ENCODE assay signal across 7 cellular contexts in genomic region chr6:28141500-28142329, GRCh38.
A peak's percentile ranks its signal among the peaks of the same experiment; 100 is the strongest.
DNase-seq lines count a peak whose midpoint lies in the region; ATAC-seq and TF ChIP-seq lines count a peak whose summit lies in the region.

ZKSCAN8 (plus strand) TSS chr6:28141883; CDS start chr6:28148408, 6,525 bp downstream.

- peak; percentile 89 to 95 for DNase-seq in NCI-H2081 (lab: John Stamatoyannopoulos, UW)
- peak; percentile 59 for DNase-seq in T-helper 22 cell (ENCODE audit: low read depth)
- DNase-seq in astrocyte of the cerebellum (ENCODE audit: low read depth): peak; percentile 75
- DNase-seq in hepatic stellate cell (ENCODE audit: low spot score): peak; percentile 86

- no peak for TF ChIP-seq CTCF in astrocyte of the cerebellum (IDR thresholded peaks at IDR 0.05; ENCODE audit: low read depth, low read length, missing control alignments)

- in situ Hi-C loops in astrocyte of the cerebellum (cut with HindIII; ENCODE audit: low sequenced_read_pairs): loop anchor here (5.0 kb wide), 3 partner anchors 44 to 241 kb away; no protein-coding TSS in a partner anchor

- peaks cover 16% of the 10 kb centered on the region for H3K4me1 ChIP-seq in rectal smooth muscle tissue (ENCODE audit: control insufficient read depth, insufficient read depth, low read length)

- ATAC-seq in GM18517 (IDR thresholded peaks at IDR 0.05; ENCODE audit: unreplicated experiment): peak; percentile 76
- peak; percentile 84 for ATAC-seq in HG03025 (IDR thresholded peaks at IDR 0.05; ENCODE audit: low FRiP score, unreplicated experiment)

- no peaks in the 10 kb centered on the region for H3K36me3 ChIP-seq in rectal smooth muscle tissue (ENCODE audit: control insufficient read depth, insufficient read depth, low read length)

- H3K27ac ChIP-seq in rectal smooth muscle tissue (ENCODE audit: low read depth, low read length): peak within 1 kb of the TSS; percentile 78

- H3K27me3 ChIP-seq in rectal smooth muscle tissue (ENCODE audit: control insufficient read depth, insufficient read depth, low read length): no peaks in the 10 kb centered on the region

- peak within 1 kb of the TSS; percentile 87 for H3K9ac ChIP-seq in rectal smooth muscle tissue (ENCODE audit: low read length)

- H3K4me3 ChIP-seq in astrocyte of the cerebellum (ENCODE audit: low read depth, low read length) (peak within 1 kb of the TSS; percentile 81), rectal smooth muscle tissue (ENCODE audit: low read length) (peak within 1 kb of the TSS; percentile 97)

Comparison
In these comparisons a context has a peak if more than half of its experiments do, and no peak if none do; other contexts are left out.
1. Peak in every context shown above with its lines: DNase-seq, ATAC-seq, H3K4me3 ChIP-seq and H3K27ac ChIP-seq.